In the genomic region with DNA sequence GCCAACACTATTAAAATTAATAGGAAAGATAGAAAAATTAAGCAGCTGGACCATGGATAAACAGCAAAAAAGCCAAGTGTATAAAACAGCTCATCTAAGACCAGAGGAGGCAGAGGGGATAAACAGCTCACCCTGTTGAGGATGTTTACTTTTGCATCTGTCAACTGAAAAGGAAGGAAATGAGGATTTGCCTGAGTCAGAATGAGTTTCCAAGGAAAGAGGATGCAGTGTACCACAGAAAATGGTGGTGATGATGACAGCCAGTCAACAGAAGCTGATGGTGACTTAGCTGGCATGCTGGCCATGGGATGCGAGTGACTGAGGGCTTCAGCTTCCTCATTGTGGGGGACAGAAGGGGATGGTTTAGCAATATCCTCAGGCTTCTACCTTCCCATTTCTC, we compare ENCODE assay signal across 1 cellular context.
A peak's percentile ranks its signal among the peaks of the same experiment; 100 is the strongest.
TF ChIP-seq lines count a peak whose summit lies in the region.

No MANE protein-coding gene starts in this region.

TF ChIP-seq in IMR-90, 13 proteins besides CTCF, POLR2A, EP300 and RAD21 (continued from another document):
- TF ChIP-seq BHLHE40 (IDR thresholded peaks at IDR 0.05; ENCODE audit: low read depth, low read length), result no peak
- TF ChIP-seq FOS (IDR thresholded peaks at IDR 0.05; ENCODE audit: low read depth, low read length), result 0 out of 2 replicates have a peak, but pooled peaks have one; percentile 50
- no peak for TF ChIP-seq MAZ (IDR thresholded peaks at IDR 0.05; ENCODE audit: borderline replicate concordance, low read depth, low read length)
- TF ChIP-seq MAFK (IDR thresholded peaks at IDR 0.05; ENCODE audit: low read depth, low read length), result peak; percentile 24; the same call in 1 of the 2 replicates
- no peak for TF ChIP-seq MXI1 (IDR thresholded peaks at IDR 0.05; ENCODE audit: borderline replicate concordance, low read depth, low read length)
- no peak for TF ChIP-seq RCOR1 (IDR thresholded peaks at IDR 0.05; ENCODE audit: insufficient replicate concordance, low read length)
